ENCODE assay signal across 12 cellular contexts in genomic region chr12:67747869-67748760, GRCh38.
DNase-seq lines count a peak whose midpoint lies in the region; ATAC-seq lines count a peak whose summit lies in the region.
"Had no signal": no experiment of that assay in that cellular context is flagged by ENCODE, and none has a peak within 500 bp of the region (broad histone marks: within the 10 kb centered on the region; RNA-seq: fewer than 3 reads in every experiment).

No MANE protein-coding gene starts in this region.

- no peaks in the 10 kb centered on the region for H3K36me3 ChIP-seq in duodenal mucosa (ENCODE audit: control insufficient read depth in 1 of 2, insufficient read depth in 2 of 2, low read length in 2 of 2)
- no peaks in the 10 kb centered on the region for H3K36me3 ChIP-seq in mesenchymal stem cell (ENCODE audit: control insufficient read depth in 1 of 2, insufficient read depth in 2 of 2, low read depth in 1 of 2, low read length in 2 of 2)
- H3K36me3 ChIP-seq in effector memory CD4-positive, alpha-beta T cell (ENCODE audit: control insufficient read depth, insufficient read depth, low read length), result no peaks in the 10 kb centered on the region

- no peak overlapping the region for H2AFZ ChIP-seq in mesenchymal stem cell (ENCODE audit: low read depth, low read length)

- ATAC-seq in GM19035 (IDR thresholded peaks at IDR 0.05; ENCODE audit: unreplicated experiment), result no peak
- no peak for ATAC-seq in GM19397 (IDR thresholded peaks at IDR 0.05; ENCODE audit: unreplicated experiment)

- peak overlapping the region; percentile 34 for H3K27ac ChIP-seq in duodenal mucosa (ENCODE audit: low read depth, low read length)
- peak overlapping the region; percentile 51 for H3K27ac ChIP-seq in mesenchymal stem cell (ENCODE audit: low read length, poor library complexity, severe bottlenecking)
- H3K27ac ChIP-seq in effector memory CD4-positive, alpha-beta T cell (ENCODE audit: insufficient read depth, low read length, poor library complexity, severe bottlenecking), result no peak overlapping the region

- H3K27me3 ChIP-seq in duodenal mucosa (ENCODE audit: control insufficient read depth in 1 of 2, insufficient read depth in 2 of 2, low read length in 2 of 2), result no peaks in the 10 kb centered on the region
- no peaks in the 10 kb centered on the region for H3K27me3 ChIP-seq in mesenchymal stem cell (ENCODE audit: control insufficient read depth in 1 of 2, insufficient read depth in 1 of 2, low read length in 2 of 2)
- H3K27me3 ChIP-seq in effector memory CD4-positive, alpha-beta T cell (replicated peaks; ENCODE audit: control insufficient read depth, insufficient read depth, low read length, poor library complexity, severe bottlenecking), result no peaks in the 10 kb centered on the region

- H3K9ac ChIP-seq in duodenal mucosa (ENCODE audit: low read depth in 1 of 2, low read length in 2 of 2), result no peak overlapping the region
- H3K9ac ChIP-seq in mesenchymal stem cell (ENCODE audit: low read length), result no peak overlapping the region

- H2BK12ac ChIP-seq in mesenchymal stem cell (ENCODE audit: low read length in 2 of 2), result peak overlapping the region in 1 of 2 experiments; percentile 42

- no peak overlapping the region for H3K14ac ChIP-seq in mesenchymal stem cell (ENCODE audit: low read length in 2 of 2)

- peak; percentile 79 for DNase-seq in COLO829 (ENCODE audit: low spot score)
- peak; percentile 71 for DNase-seq in M059J (ENCODE audit: low read depth)
- peak; percentile 49 for DNase-seq in mesenchymal stem cell
- DNase-seq in NCI-H2196 (lab: John Stamatoyannopoulos, UW; ENCODE audit: unreplicated experiment), result no peak
- no peak for DNase-seq in effector memory CD4-positive, alpha-beta T cell
- DNase-seq: activated CD4-positive, CD25-positive, alpha-beta regulatory T cell treated with anti-CD3 and anti-CD28 coated beads, Interleukin-2, amount 50 U/mL, for 72 hours; activated gamma-delta T cell treated with Interleukin-2 at 50 U/mL for 16 hours; endodermal cell; NCI-H1417 had no signal

- H2BK5ac ChIP-seq in mesenchymal stem cell (ENCODE audit: low read depth, low read length, poor library complexity, severe bottlenecking), result no peak overlapping the region

- H3K4me1 ChIP-seq in duodenal mucosa (ENCODE audit: control insufficient read depth in 1 of 2, insufficient read depth in 2 of 2, low read length in 2 of 2) (peaks cover 10 to 29% of the 10 kb centered on the region in 2 donors), mesenchymal stem cell (ENCODE audit: control insufficient read depth, insufficient read depth, low read depth, low read length) (peaks cover 3% of the 10 kb centered on the region)
- H3K4me1 ChIP-seq in effector memory CD4-positive, alpha-beta T cell (ENCODE audit: control insufficient read depth, insufficient read depth, low read length, poor library complexity, severe bottlenecking), result no peaks in the 10 kb centered on the region

- H3K9me3 ChIP-seq in duodenal mucosa (ENCODE audit: control insufficient read depth in 1 of 2, low read length in 2 of 2) (no peaks in the 10 kb centered on the region), mesenchymal stem cell (ENCODE audit: control insufficient read depth, low read length) (no peaks in the 10 kb centered on the region)
- no peaks in the 10 kb centered on the region for H3K9me3 ChIP-seq in effector memory CD4-positive, alpha-beta T cell (ENCODE audit: control insufficient read depth, low read length)

- no peak overlapping the region for H2BK15ac ChIP-seq in mesenchymal stem cell (ENCODE audit: low read depth, poor library complexity, severe bottlenecking)

- H3K4me2 ChIP-seq in mesenchymal stem cell (ENCODE audit: low read length, poor library complexity, severe bottlenecking), result no peak overlapping the region

- H3K18ac ChIP-seq in mesenchymal stem cell (ENCODE audit: low read depth in 1 of 2, low read length in 2 of 2), result peak overlapping the region; percentile 6 to 67

- no peak overlapping the region for H3K23ac ChIP-seq in mesenchymal stem cell (ENCODE audit: low read length in 2 of 2)

- H2BK120ac ChIP-seq in mesenchymal stem cell (ENCODE audit: low read depth, low read length), result no peak overlapping the region

- no peak overlapping the region for H3K4ac ChIP-seq in mesenchymal stem cell (ENCODE audit: low read depth in 1 of 2, low read length in 2 of 2)

- H3K4me3 ChIP-seq in duodenal mucosa (ENCODE audit: low read depth in 1 of 2, low read length in 2 of 2), result no peak overlapping the region
- H3K4me3 ChIP-seq in mesenchymal stem cell (ENCODE audit: insufficient read depth in 1 of 2, low read depth in 1 of 2, low read length in 2 of 2), result no peak overlapping the region
- no peak overlapping the region for H3K4me3 ChIP-seq in effector memory CD4-positive, alpha-beta T cell (ENCODE audit: insufficient read depth, low read depth, low read length, poor library complexity, severe bottlenecking)

- no peak overlapping the region for H4K91ac ChIP-seq in mesenchymal stem cell (ENCODE audit: low read length)

- 43% methylated on average over 2 of the region's 2 CpGs for WGBS in mesenchymal stem cell

- H4K8ac ChIP-seq in mesenchymal stem cell (ENCODE audit: low read length), result no peak overlapping the region

- no peak overlapping the region for H2AK5ac ChIP-seq in mesenchymal stem cell (ENCODE audit: low read length, severe bottlenecking)

- H3K79me1 ChIP-seq in mesenchymal stem cell (replicated peaks; ENCODE audit: low read length, poor library complexity, severe bottlenecking), result no peaks in the 10 kb centered on the region

Comparison
In these comparisons a context has a peak if more than half of its experiments do, and no peak if none do; other contexts are left out.
1. DNase-seq: peak in COLO829 (single experiment), M059J (single experiment) and mesenchymal stem cell (single experiment); none in NCI-H2196 (single experiment) and effector memory CD4-positive, alpha-beta T cell (0 of 3).